8 cellular contexts compared by ENCODE assay signal in the genomic region with DNA sequence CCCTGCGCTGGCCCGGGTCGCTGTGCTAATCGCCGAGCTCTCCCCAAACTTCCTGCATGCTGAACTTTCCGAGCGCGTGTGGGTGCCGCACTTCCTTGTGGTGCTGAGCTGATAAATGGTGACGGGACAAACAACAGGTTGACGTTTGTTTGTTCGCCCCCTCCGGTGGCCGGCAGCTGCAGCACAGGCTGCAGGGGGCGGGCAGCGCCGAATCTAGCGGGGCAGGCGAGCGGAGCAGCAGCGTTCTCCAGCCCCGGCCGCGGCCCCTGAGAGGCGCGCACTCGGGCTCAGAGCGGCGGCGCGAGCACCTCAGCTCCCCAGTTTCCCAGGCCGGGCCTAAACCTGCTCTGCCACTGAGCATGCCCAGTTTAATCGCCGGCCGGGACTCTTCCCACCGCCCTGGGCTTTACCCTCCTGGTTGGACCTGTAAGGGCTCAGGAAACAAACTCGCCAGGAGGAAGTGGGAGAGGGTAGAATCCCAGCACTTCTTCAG. TPM values are rescaled to one million over a fixed set of nuclear protein-coding genes. Genes with fewer than 3 reads are reported as not detected.
DNase-seq lines count a peak whose midpoint lies in the region; ATAC-seq and TF ChIP-seq lines count a peak whose summit lies in the region.

A gene (minus strand): TSS at position 120 of the 493 bp plus-strand sequence.

- TF ChIP-seq EP300 in gastroesophageal sphincter (IDR thresholded peaks at IDR 0.05): no peak

- WGBS in gastroesophageal sphincter (ENCODE audit: low coverage in 1 of 2), 2 donors: 0% methylated on average over 1 of the region's 37 CpGs; no CpG with 5 or more reads in 1 of the 2 donors

- H3K36me3 ChIP-seq in gastroesophageal sphincter: no peaks in the 10 kb centered on the region
- no peaks in the 10 kb centered on the region for H3K36me3 ChIP-seq in neuron (ENCODE audit: insufficient read depth, low read length)

- peak within 1 kb of the TSS in 2 of 4 donors; percentile 41 to 55 for H3K27ac ChIP-seq in gastroesophageal sphincter

- TF ChIP-seq CTCF in gastroesophageal sphincter (IDR thresholded peaks at IDR 0.05): peak in 3 of 4 experiments; percentile 28 to 45 (median 38)

- no peak for TF ChIP-seq POLR2A in gastroesophageal sphincter (IDR thresholded peaks at IDR 0.05)

- H3K4me1 ChIP-seq in gastroesophageal sphincter (peaks cover 0 to 19% (median 0%) of the 10 kb centered on the region in 3 donors), neuron (ENCODE audit: insufficient read depth, low read length) (peaks cover 11% of the 10 kb centered on the region)

- peak; percentile 92 for ATAC-seq in HG02840 (IDR thresholded peaks at IDR 0.05; ENCODE audit: low FRiP score, unreplicated experiment)
- ATAC-seq in gastroesophageal sphincter: peak; percentile 80

- H3K27me3 ChIP-seq in gastroesophageal sphincter (peaks cover 6% of the 10 kb centered on the region), neuron (ENCODE audit: insufficient read depth, low read length) (no peaks in the 10 kb centered on the region)

- H2AFZ ChIP-seq in neuron (ENCODE audit: low read depth, low read length): peak within 1 kb of the TSS; percentile 98

- no peaks in the 10 kb centered on the region for H3K9me3 ChIP-seq in gastroesophageal sphincter
- no peaks in the 10 kb centered on the region for H3K9me3 ChIP-seq in neuron (ENCODE audit: low read length)

- peak; percentile 2 for DNase-seq in stimulated activated CD4-positive, alpha-beta T cell treated with anti-CD3 and anti-CD28 coated beads, Interleukin-4, amount 100 ng/mL, for 1 hour
- DNase-seq in stimulated activated CD4-positive, alpha-beta T cell treated with anti-CD3 and anti-CD28 coated beads, Interleukin-1b, Interleukin-23, amount 100 ng/mL, for 48 hours: no peak
- DNase-seq in NCI-H2227 (lab: John Stamatoyannopoulos, UW; ENCODE audit: unreplicated experiment) (peak; percentile 87), middle frontal gyrus (ENCODE audit: extremely low spot score, low spot score) (no peak)
- DNase-seq in activated CD8-positive, alpha-beta memory T cell treated with anti-CD3 and anti-CD28 coated beads, Interleukin-2, amount 50 U/mL, for 4 hours: peak; percentile 31

- H3K4me3 ChIP-seq in gastroesophageal sphincter: peak within 1 kb of the TSS; percentile 53 to 56
- peak within 1 kb of the TSS; percentile 76 for H3K4me3 ChIP-seq in neuron (ENCODE audit: low read length)

RNA-seq across cellular contexts. Expression of the gene that starts here (rescaled TPM):
- 10 to 100 TPM in 2 of 4 donors, 1 to 10 TPM in 2; 4.4 to 26.4 (median 13.1) TPM for total RNA-seq in gastroesophageal sphincter

Comparison
In these comparisons a context has a peak if more than half of its experiments do, and no peak if none do; other contexts are left out.
1. DNase-seq: peak in stimulated activated CD4-positive, alpha-beta T cell treated with anti-CD3 and anti-CD28 coated beads, Interleukin-4, amount 100 ng/mL, for 1 hour (single experiment), NCI-H2227 (single experiment) and activated CD8-positive, alpha-beta memory T cell treated with anti-CD3 and anti-CD28 coated beads, Interleukin-2, amount 50 U/mL, for 4 hours (single experiment); none in stimulated activated CD4-positive, alpha-beta T cell treated with anti-CD3 and anti-CD28 coated beads, Interleukin-1b, Interleukin-23, amount 100 ng/mL, for 48 hours (single experiment) and middle frontal gyrus (single experiment).